15 cellular contexts compared by ENCODE assay signal in genomic region chr17:4535667-4536258, GRCh38. TPM values are rescaled to one million over a fixed set of nuclear protein-coding genes. Genes with fewer than 3 reads are reported as not detected.
DNase-seq lines count a peak whose midpoint lies in the region; ATAC-seq, FAIRE-seq and TF ChIP-seq lines count a peak whose summit lies in the region.
"Had no signal": no experiment of that assay in that cellular context is flagged by ENCODE, and none has a peak within 500 bp of the region (broad histone marks: within the 10 kb centered on the region; RNA-seq: fewer than 3 reads in every experiment).

No MANE protein-coding gene starts in this region.

- peaks cover 4% of the 10 kb centered on the region; the same call in 1 of the 2 replicates for H3K23me2 ChIP-seq in H1 (ENCODE audit: low read depth, low read length)

- no peak for TF ChIP-seq EP300 in H1 (IDR thresholded peaks at IDR 0.05; ENCODE audit: borderline replicate concordance in 1 of 2, low read depth in 2 of 2, low read length in 2 of 2)

- FAIRE-seq in H1 (lab: Jason Lieb, UNC) = no peak

- H3K9me3 ChIP-seq in left ventricle myocardium inferior (replicated peaks) (no peaks in the 10 kb centered on the region), H1 (ENCODE audit: insufficient read depth in 2 of 2, low read depth in 1 of 2, low read length in 1 of 2) (no peaks in the 10 kb centered on the region), upper lobe of right lung (no peaks in the 10 kb centered on the region)
- H3K9me3 ChIP-seq: neutrophil had no signal

- H3K14ac ChIP-seq in H1 (ENCODE audit: insufficient read length) = no peak overlapping the region

- peaks cover 10% of the 10 kb centered on the region for H3K4me1 Mint-ChIP-seq in mesothelial cell of epicardium
- H3K4me1 Mint-ChIP-seq: activated CD4-positive, alpha-beta memory T cell treated with anti-CD3 and anti-CD28 coated beads, Interleukin-2, amount 10 ng/mL, durations not matched to agents 7 days and 5 days had no signal

- H2AFZ ChIP-seq in H1 (ENCODE audit: low read length) = no peak overlapping the region

- peak overlapping the region; percentile 31; the same call in 1 of the 2 replicates for H4K8ac ChIP-seq in H1 (ENCODE audit: extremely low read depth, insufficient read depth, low read length)

- H3K56ac ChIP-seq in H1 (replicated peaks; ENCODE audit: insufficient read length, low read depth, low read length) = no peak overlapping the region

- peak overlapping the region; percentile 92 for H3K18ac ChIP-seq in H1 (ENCODE audit: extremely low read depth, low read length)

- no peak overlapping the region for H2AK5ac ChIP-seq in H1 (ENCODE audit: low read depth, low read length)

- H3K4me2 ChIP-seq in H1 (ENCODE audit: insufficient read depth in 1 of 2, low read depth in 2 of 2, low read length in 2 of 2) = peak overlapping the region; percentile 61 to 79

- TF ChIP-seq RAD21 in H1 (IDR thresholded peaks at IDR 0.05 in 1 of 2, conservative IDR thresholded peaks at IDR 0.05 in 1 of 2; ENCODE audit: low read depth in 2 of 2, low read length in 2 of 2) = no peak

- no peak overlapping the region; a peak in 1 of 7 replicates for H3K9ac ChIP-seq in H1 (replicated peaks in 1 of 4; ENCODE audit: extremely low read depth in 1 of 4, low read depth in 3 of 4, low read length in 3 of 4)

- H2BK120ac ChIP-seq in H1 (replicated peaks; ENCODE audit: low read depth, low read length) = no peak overlapping the region

- H3K4me3 ChIP-seq in left ventricle myocardium inferior (peak overlapping the region; percentile 37), H1 (ENCODE audit: extremely low read depth in 1 of 4, insufficient read depth in 2 of 4, low read depth in 3 of 4, low read length in 4 of 4) (peak overlapping the region in 3 of 4 experiments; percentile 10 to 55 (median 18); a peak in 4 of 8 replicates), upper lobe of right lung (no peak overlapping the region)

- H3K4ac ChIP-seq in H1 (replicated peaks; ENCODE audit: insufficient read length, low read depth, low read length) = peak overlapping the region; percentile 14

- no peak overlapping the region for H2BK20ac ChIP-seq in H1 (ENCODE audit: low read length)

- H3K36me3 Mint-ChIP-seq in mesothelial cell of epicardium = peaks cover 4% of the 10 kb centered on the region

- H3K27me3 Mint-ChIP-seq in mesothelial cell of epicardium (ENCODE audit: low read depth) = no peaks in the 10 kb centered on the region

- no peak overlapping the region for H4K91ac ChIP-seq in H1 (replicated peaks; ENCODE audit: insufficient read length, low read length)

- 38% methylated on average over 13 of the region's 19 CpGs; no CpG with 5 or more reads in 1 of the 2 experiments for WGBS in H1 (ENCODE audit: extremely low coverage in 1 of 2, insufficient coverage in 1 of 2, insufficient read length in 1 of 2, insufficient replicate concordance in 2 of 2, low coverage in 1 of 2, low lambda C conversion rate in 2 of 2, missing lambda C conversion rate in 1 of 2), 2 experiments

- no peaks in the 10 kb centered on the region for H3K9me3 Mint-ChIP-seq in mesothelial cell of epicardium
- H3K9me3 Mint-ChIP-seq: activated CD4-positive, alpha-beta memory T cell treated with anti-CD3 and anti-CD28 coated beads, Interleukin-2, amount 10 ng/mL, durations not matched to agents 7 days and 5 days; activated T-helper 2 cell treated with anti-CD3 and anti-CD28 coated beads, Interferon-gamma antibody, Interleukin-2, Interleukin-4, amounts not matched to agents 10 μg/mL and 5 μg/mL and 100 μg/mL, durations not matched to agents 14 hours and 24 hours and 36 hours had no signal

- TF ChIP-seq POLR2A in H1 (IDR thresholded peaks at IDR 0.05; ENCODE audit: control extremely low read depth in 1 of 2, low read depth in 2 of 2, low read length in 2 of 2) = no peak; a peak in 1 of 3 replicates

- CTCF ChIA-PET in H1 (lab: Charles Lee; ENCODE audit: partially characterized antibody) = interaction anchor here (1.0 to 3.0 kb wide), 3 partner anchors 8 to 62 kb away, joined by 3 to 12 read pairs (median 4); partner anchors contain the start of gene SPNS2

- ATAC-seq in upper lobe of right lung (no peak), GM18868 (IDR thresholded peaks at IDR 0.05; ENCODE audit: unreplicated experiment) (no peak)

- peaks cover 11 to 16% of the 10 kb centered on the region in 2 experiments for H4K20me1 ChIP-seq in H1 (replicated peaks in 1 of 2; ENCODE audit: control insufficient read depth in 1 of 2, insufficient read depth in 2 of 2, low read length in 2 of 2)

- no peak overlapping the region for H3K23ac ChIP-seq in H1 (ENCODE audit: insufficient read length)

- H3K27ac Mint-ChIP-seq in mesothelial cell of epicardium = peak overlapping the region; percentile 34
- H3K27ac Mint-ChIP-seq: activated CD4-positive, alpha-beta memory T cell treated with anti-CD3 and anti-CD28 coated beads, Interleukin-2, amount 10 ng/mL, durations not matched to agents 7 days and 5 days; activated T-helper 2 cell treated with anti-CD3 and anti-CD28 coated beads, Interferon-gamma antibody, Interleukin-2, Interleukin-4, amounts not matched to agents 10 μg/mL and 5 μg/mL and 100 μg/mL, durations not matched to agents 14 hours and 24 hours and 36 hours had no signal

- H4K5ac ChIP-seq in H1 (ENCODE audit: insufficient read length, low read depth, low read length) = no peak overlapping the region

- H2BK5ac ChIP-seq in H1 (ENCODE audit: low read depth, low read length) = no peak overlapping the region; the same call in 1 of the 2 replicates

- intact Hi-C loops in left ventricle myocardium inferior (cut with micrococcal nuclease) = no loop called here
- intact Hi-C loops in cardiac septum (cut with DNase I) = loop anchor here (5.0 kb wide), 1 partner anchor 33 kb away; no protein-coding TSS in a partner anchor
- intact Hi-C loops in upper lobe of right lung (cut with DNase I) = no loop called here

- peaks cover 20% of the 10 kb centered on the region for H3K36me3 ChIP-seq in left ventricle myocardium inferior
- peaks cover 0 to 21% (median 15%) of the 10 kb centered on the region in 4 experiments; a peak in 5 of 8 replicates for H3K36me3 ChIP-seq in H1 (ENCODE audit: control insufficient read depth in 2 of 4, insufficient read depth in 4 of 4, low read length in 3 of 4)
- peaks cover 19% of the 10 kb centered on the region for H3K36me3 ChIP-seq in upper lobe of right lung

- H3K27ac ChIP-seq in left ventricle myocardium inferior (replicated peaks) = peak overlapping the region; percentile 84
- H3K27ac ChIP-seq in H1 (ENCODE audit: low read depth, low read length) = no peak overlapping the region
- peak overlapping the region; percentile 63 for H3K27ac ChIP-seq in upper lobe of right lung
- H3K27ac ChIP-seq: neutrophil had no signal

- no peak overlapping the region for H2BK15ac ChIP-seq in H1 (ENCODE audit: low read length)

- TF ChIP-seq CTCF in left ventricle myocardium inferior (IDR thresholded peaks at IDR 0.05; ENCODE audit: borderline replicate concordance) = no peak
- TF ChIP-seq CTCF in H1 (IDR thresholded peaks at IDR 0.05; ENCODE audit: control extremely low read depth in 1 of 3, insufficient read depth in 1 of 3, low read depth in 1 of 3, low read length in 3 of 3) = no peak
- no peak for TF ChIP-seq CTCF in mesothelial cell of epicardium (IDR thresholded peaks at IDR 0.05; ENCODE audit: unreplicated experiment)
- TF ChIP-seq CTCF in upper lobe of right lung (IDR thresholded peaks at IDR 0.05) = no peak

- H3K4me1 ChIP-seq in left ventricle myocardium inferior (peaks cover 98% of the 10 kb centered on the region), H1 (replicated peaks in 1 of 4; ENCODE audit: control insufficient read depth in 3 of 4, insufficient read depth in 4 of 4, low read length in 3 of 4) (peaks cover 0 to 29% (median 16%) of the 10 kb centered on the region in 4 experiments; a peak in 6 of 7 replicates), upper lobe of right lung (peaks cover 24% of the 10 kb centered on the region)

- H3K4me3 Mint-ChIP-seq in mesothelial cell of epicardium = peak overlapping the region; percentile 44
- H3K4me3 Mint-ChIP-seq: activated CD4-positive, alpha-beta memory T cell treated with anti-CD3 and anti-CD28 coated beads, Interleukin-2, amount 10 ng/mL, durations not matched to agents 7 days and 5 days had no signal

- no peaks in the 10 kb centered on the region for H3K79me1 ChIP-seq in H1 (ENCODE audit: low read depth, low read length)

- no peaks in the 10 kb centered on the region for H3K79me2 ChIP-seq in H1 (ENCODE audit: control insufficient read depth in 1 of 2, insufficient read depth in 2 of 2, low read length in 2 of 2)

- no peak for DNase-seq in left ventricle myocardium inferior
- DNase-seq in cardiac septum (ENCODE audit: low spot score) = no peak
- DNase-seq in H1 (ENCODE audit: low read depth in 1 of 2, low spot score in 2 of 2) = no peak
- no peak for DNase-seq in mesothelial cell of epicardium (ENCODE audit: low spot score in 2 of 2, unreplicated experiment in 2 of 2)
- no peak for DNase-seq in upper lobe of right lung
- DNase-seq in activated CD4-positive, CD25-positive, alpha-beta regulatory T cell treated with anti-CD3 and anti-CD28 coated beads, Interleukin-2, amount 50 U/mL, for 72 hours = no peak
- DNase-seq in SKM-1 treated with dmso at 0.1 percent for 144 hours (lab: John Stamatoyannopoulos, UW; ENCODE audit: unreplicated experiment) = no peak
- DNase-seq: activated CD4-positive, alpha-beta memory T cell treated with anti-CD3 and anti-CD28 coated beads, Interleukin-2, amount 10 ng/mL, durations not matched to agents 7 days and 5 days; effector memory CD4-positive, alpha-beta T cell; NCI-H2029; SHP77 treated with DMSO at 0.1 percent for 48 hours had no signal

- POLR2A ChIA-PET in H1 (lab: Charles Lee; ENCODE audit: partially characterized antibody) = interaction anchor here (0.7 to 37.1 kb wide), 9 partner anchors 6 to 131 kb away, joined by 3 to 546 read pairs (median 4); partner anchors contain the start of genes GGT6 and MYBBP1A

- no peaks in the 10 kb centered on the region for H3K27me3 ChIP-seq in left ventricle myocardium inferior (ENCODE audit: low read depth)
- H3K27me3 ChIP-seq in H1 (replicated peaks in 1 of 4; ENCODE audit: control insufficient read depth in 3 of 4, extremely low read depth in 1 of 4, insufficient read depth in 3 of 4, low read length in 3 of 4) = peaks cover 0 to 34% (median 18%) of the 10 kb centered on the region in 4 experiments; a peak in 4 of 7 replicates
- H3K27me3 ChIP-seq in upper lobe of right lung = no peaks in the 10 kb centered on the region
- H3K27me3 ChIP-seq: neutrophil had no signal

- H2BK12ac ChIP-seq in H1 (ENCODE audit: low read depth, low read length) = no peak overlapping the region

RNA-seq across cellular contexts. Expression of gene MYBBP1A, which starts 19.4 kb away (rescaled TPM):
- total RNA-seq in left ventricle myocardium inferior (21.3 TPM), cardiac septum (26.1 TPM), mesothelial cell of epicardium (69.5 to 74.6 TPM (median 73.5 TPM) in 3 replicates), upper lobe of right lung (46.7 TPM)
- 151 and 153 TPM in 2 replicates for total RNA-seq in H1 (2021; fragmentation: NEBNext Ultra II Directional; extraction: Animal tissue kit (Norgen Biotek cat#: 25700))
- 46.8 and 79.9 TPM in 2 replicates for polyA plus RNA-seq in H1 (2011; rRNA removed)
- polyA plus RNA-seq in H1 (2011; cell fraction: cytosol; rRNA removed) = 58.4 TPM
- 266 TPM for polyA plus RNA-seq in H1 (2011; cell fraction: nucleus; rRNA removed)
- polyA plus RNA-seq in H1 (2012, experiment 1 of 2) = 98.7 to 125 TPM (median 120 TPM) in 4 replicates
- polyA plus RNA-seq in H1 (2012, experiment 2 of 2) = 114 TPM
- polyA plus RNA-seq in H1 (2013, experiment 1 of 2) = 74.0 TPM
- 63.6 TPM for polyA plus RNA-seq in H1 (2013, experiment 2 of 2)
- polyA minus RNA-seq in H1 (2011; rRNA and poly(A)+ RNA removed) = 87.5 and 109 TPM in 2 replicates
- polyA minus RNA-seq in H1 (2011; cell fraction: cytosol; rRNA and poly(A)+ RNA removed) = 88.4 TPM
- 116 TPM for polyA minus RNA-seq in H1 (2011; cell fraction: nucleus; rRNA and poly(A)+ RNA removed)

RNA-seq across cellular contexts. Expression of gene GGT6, which starts 24.6 kb away (rescaled TPM):
- total RNA-seq in left ventricle myocardium inferior (not detected), cardiac septum (not detected), mesothelial cell of epicardium (0.09 to 0.27 TPM (median 0.22 TPM) in 3 replicates), upper lobe of right lung (5.6 TPM)
- not detected in 2 replicates for total RNA-seq in H1 (2021; fragmentation: NEBNext Ultra II Directional; extraction: Animal tissue kit (Norgen Biotek cat#: 25700))
- 0.18 and 0.30 TPM in 2 replicates for polyA plus RNA-seq in H1 (2011; rRNA removed)
- 0.16 TPM for polyA plus RNA-seq in H1 (2011; cell fraction: cytosol; rRNA removed)
- 0.04 TPM for polyA plus RNA-seq in H1 (2011; cell fraction: nucleus; rRNA removed)
- polyA plus RNA-seq in H1 (2012, experiment 1 of 2) = 0.11 to 0.15 TPM in 2 of 4 replicates, not detected in the others
- not detected for polyA plus RNA-seq in H1 (2012, experiment 2 of 2)
- 0.02 TPM for polyA plus RNA-seq in H1 (2013, experiment 1 of 2)
- polyA plus RNA-seq in H1 (2013, experiment 2 of 2) = 0.07 TPM
- 0.09 TPM in 1 of 2 replicates, not detected in the other for polyA minus RNA-seq in H1 (2011; rRNA and poly(A)+ RNA removed)
- polyA minus RNA-seq in H1 (2011; cell fraction: cytosol; rRNA and poly(A)+ RNA removed) = not detected
- 0.90 TPM for polyA minus RNA-seq in H1 (2011; cell fraction: nucleus; rRNA and poly(A)+ RNA removed)
- total RNA-seq: activated CD4-positive, alpha-beta memory T cell treated with anti-CD3 and anti-CD28 coated beads, Interleukin-2, amount 10 ng/mL, durations not matched to agents 7 days and 5 days; activated T-helper 2 cell treated with anti-CD3 and anti-CD28 coated beads, Interferon-gamma antibody, Interleukin-2, Interleukin-4, amounts not matched to agents 10 μg/mL and 5 μg/mL and 100 μg/mL, durations not matched to agents 14 hours and 24 hours and 36 hours had no signal

RNA-seq across cellular contexts. Expression of gene SPNS2, which starts 37.1 kb away (rescaled TPM):
- total RNA-seq in left ventricle myocardium inferior (11.2 TPM), cardiac septum (10.3 TPM), mesothelial cell of epicardium (12.2 to 13.7 TPM (median 13.2 TPM) in 3 replicates), upper lobe of right lung (67.0 TPM)
- 0.98 and 1.5 TPM in 2 replicates for total RNA-seq in H1 (2021; fragmentation: NEBNext Ultra II Directional; extraction: Animal tissue kit (Norgen Biotek cat#: 25700))
- polyA plus RNA-seq in H1 (2011; rRNA removed) = 1.2 and 1.9 TPM in 2 replicates
- 1.5 TPM for polyA plus RNA-seq in H1 (2011; cell fraction: cytosol; rRNA removed)
- 2.6 TPM for polyA plus RNA-seq in H1 (2011; cell fraction: nucleus; rRNA removed)
- polyA plus RNA-seq in H1 (2012, experiment 1 of 2) = 0.51 to 1.6 TPM (median 1.4 TPM) in 4 replicates
- 1.4 TPM for polyA plus RNA-seq in H1 (2012, experiment 2 of 2)
- polyA plus RNA-seq in H1 (2013, experiment 1 of 2) = 0.77 TPM
- 0.83 TPM for polyA plus RNA-seq in H1 (2013, experiment 2 of 2)
- polyA minus RNA-seq in H1 (2011; rRNA and poly(A)+ RNA removed) = 0.35 and 1.6 TPM in 2 replicates
- 0.59 TPM for polyA minus RNA-seq in H1 (2011; cell fraction: cytosol; rRNA and poly(A)+ RNA removed)
- polyA minus RNA-seq in H1 (2011; cell fraction: nucleus; rRNA and poly(A)+ RNA removed) = 1.5 TPM

RNA-seq across cellular contexts. Expression of gene SMTNL2, which starts 48.6 kb away (rescaled TPM):
- total RNA-seq in left ventricle myocardium inferior (33.4 TPM), cardiac septum (8.1 TPM), mesothelial cell of epicardium (64.8 to 68.2 TPM (median 65.7 TPM) in 3 replicates), upper lobe of right lung (2.7 TPM)
- total RNA-seq in H1 (2021; fragmentation: NEBNext Ultra II Directional; extraction: Animal tissue kit (Norgen Biotek cat#: 25700)) = 3.7 and 4.5 TPM in 2 replicates
- polyA plus RNA-seq in H1 (2011; rRNA removed) = 3.6 and 4.6 TPM in 2 replicates
- 3.4 TPM for polyA plus RNA-seq in H1 (2011; cell fraction: cytosol; rRNA removed)
- 4.5 TPM for polyA plus RNA-seq in H1 (2011; cell fraction: nucleus; rRNA removed)
- polyA plus RNA-seq in H1 (2012, experiment 1 of 2) = 3.3 to 6.3 TPM (median 4.1 TPM) in 4 replicates
- 4.5 TPM for polyA plus RNA-seq in H1 (2012, experiment 2 of 2)
- polyA plus RNA-seq in H1 (2013, experiment 1 of 2) = 2.9 TPM
- 2.2 TPM for polyA plus RNA-seq in H1 (2013, experiment 2 of 2)
- polyA minus RNA-seq in H1 (2011; rRNA and poly(A)+ RNA removed) = 3.0 and 3.1 TPM in 2 replicates
- 4.0 TPM for polyA minus RNA-seq in H1 (2011; cell fraction: cytosol; rRNA and poly(A)+ RNA removed)
- 2.3 TPM for polyA minus RNA-seq in H1 (2011; cell fraction: nucleus; rRNA and poly(A)+ RNA removed)
- total RNA-seq: activated CD4-positive, alpha-beta memory T cell treated with anti-CD3 and anti-CD28 coated beads, Interleukin-2, amount 10 ng/mL, durations not matched to agents 7 days and 5 days; activated T-helper 2 cell treated with anti-CD3 and anti-CD28 coated beads, Interferon-gamma antibody, Interleukin-2, Interleukin-4, amounts not matched to agents 10 μg/mL and 5 μg/mL and 100 μg/mL, durations not matched to agents 14 hours and 24 hours and 36 hours; liver had no signal
